1 cellular context compared by ENCODE assay signal in the genomic region with DNA sequence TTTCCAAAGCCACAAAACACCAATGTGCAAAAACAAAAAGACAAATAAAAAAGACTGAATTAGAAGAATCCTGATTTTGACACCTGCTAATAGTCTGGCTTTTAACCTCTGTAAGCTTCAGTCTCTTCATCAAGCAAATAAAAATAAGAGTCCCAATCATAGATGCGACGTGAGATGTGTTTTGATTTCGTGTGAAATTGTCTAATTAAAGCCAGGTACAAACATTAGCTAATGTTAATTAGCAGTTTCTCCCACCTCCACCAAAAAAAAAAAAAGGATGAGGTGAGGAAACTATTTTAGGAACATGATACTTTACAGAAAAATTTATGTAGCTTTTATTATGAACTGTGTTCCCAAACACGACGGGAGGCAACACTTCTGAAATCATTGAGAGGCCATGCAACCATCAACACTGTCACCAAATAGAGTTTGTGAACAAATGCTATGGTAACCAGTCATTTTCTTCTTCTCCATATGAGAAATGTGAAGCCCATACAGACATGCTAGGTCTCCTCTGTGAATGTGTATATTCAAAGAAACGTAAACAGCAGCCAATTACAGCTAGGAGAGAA.
TF ChIP-seq lines count a peak whose summit lies in the region.

No MANE protein-coding gene starts in this region.

TF ChIP-seq in SK-N-SH treated with all-trans-retinoic acid at 6 μM for 48 hours, 23 proteins besides CTCF, POLR2A, EP300 and RAD21 (continued from another document):
- TF ChIP-seq ZNF8 (CRISPR knock-in tag; IDR thresholded peaks at IDR 0.05): no peak
- TF ChIP-seq TOX (CRISPR knock-in tag; IDR thresholded peaks at IDR 0.05; ENCODE audit: borderline replicate concordance): no peak
- TF ChIP-seq SNAI2 (CRISPR knock-in tag; IDR thresholded peaks at IDR 0.05): no peak
- TF ChIP-seq, protein P1, sequence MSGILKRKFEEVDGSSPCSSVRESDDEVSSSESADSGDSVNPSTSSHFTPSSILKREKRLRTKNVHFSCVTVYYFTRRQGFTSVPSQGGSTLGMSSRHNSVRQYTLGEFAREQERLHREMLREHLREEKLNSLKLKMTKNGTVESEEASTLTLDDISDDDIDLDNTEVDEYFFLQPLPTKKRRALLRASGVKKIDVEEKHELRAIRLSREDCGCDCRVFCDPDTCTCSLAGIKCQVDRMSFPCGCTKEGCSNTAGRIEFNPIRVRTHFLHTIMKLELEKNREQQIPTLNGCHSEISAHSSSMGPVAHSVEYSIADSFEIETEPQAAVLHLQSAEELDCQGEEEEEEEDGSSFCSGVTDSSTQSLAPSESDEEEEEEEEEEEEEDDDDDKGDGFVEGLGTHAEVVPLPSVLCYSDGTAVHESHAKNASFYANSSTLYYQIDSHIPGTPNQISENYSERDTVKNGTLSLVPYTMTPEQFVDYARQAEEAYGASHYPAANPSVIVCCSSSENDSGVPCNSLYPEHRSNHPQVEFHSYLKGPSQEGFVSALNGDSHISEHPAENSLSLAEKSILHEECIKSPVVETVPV (CRISPR knock-in tag; IDR thresholded peaks at IDR 0.05): no peak
- TF ChIP-seq, protein P2, sequence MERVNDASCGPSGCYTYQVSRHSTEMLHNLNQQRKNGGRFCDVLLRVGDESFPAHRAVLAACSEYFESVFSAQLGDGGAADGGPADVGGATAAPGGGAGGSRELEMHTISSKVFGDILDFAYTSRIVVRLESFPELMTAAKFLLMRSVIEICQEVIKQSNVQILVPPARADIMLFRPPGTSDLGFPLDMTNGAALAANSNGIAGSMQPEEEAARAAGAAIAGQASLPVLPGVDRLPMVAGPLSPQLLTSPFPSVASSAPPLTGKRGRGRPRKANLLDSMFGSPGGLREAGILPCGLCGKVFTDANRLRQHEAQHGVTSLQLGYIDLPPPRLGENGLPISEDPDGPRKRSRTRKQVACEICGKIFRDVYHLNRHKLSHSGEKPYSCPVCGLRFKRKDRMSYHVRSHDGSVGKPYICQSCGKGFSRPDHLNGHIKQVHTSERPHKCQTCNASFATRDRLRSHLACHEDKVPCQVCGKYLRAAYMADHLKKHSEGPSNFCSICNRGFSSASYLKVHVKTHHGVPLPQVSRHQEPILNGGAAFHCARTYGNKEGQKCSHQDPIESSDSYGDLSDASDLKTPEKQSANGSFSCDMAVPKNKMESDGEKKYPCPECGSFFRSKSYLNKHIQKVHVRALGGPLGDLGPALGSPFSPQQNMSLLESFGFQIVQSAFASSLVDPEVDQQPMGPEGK (CRISPR knock-in tag; IDR thresholded peaks at IDR 0.05; ENCODE audit: borderline replicate concordance): no peak
- TF ChIP-seq, protein P3, sequence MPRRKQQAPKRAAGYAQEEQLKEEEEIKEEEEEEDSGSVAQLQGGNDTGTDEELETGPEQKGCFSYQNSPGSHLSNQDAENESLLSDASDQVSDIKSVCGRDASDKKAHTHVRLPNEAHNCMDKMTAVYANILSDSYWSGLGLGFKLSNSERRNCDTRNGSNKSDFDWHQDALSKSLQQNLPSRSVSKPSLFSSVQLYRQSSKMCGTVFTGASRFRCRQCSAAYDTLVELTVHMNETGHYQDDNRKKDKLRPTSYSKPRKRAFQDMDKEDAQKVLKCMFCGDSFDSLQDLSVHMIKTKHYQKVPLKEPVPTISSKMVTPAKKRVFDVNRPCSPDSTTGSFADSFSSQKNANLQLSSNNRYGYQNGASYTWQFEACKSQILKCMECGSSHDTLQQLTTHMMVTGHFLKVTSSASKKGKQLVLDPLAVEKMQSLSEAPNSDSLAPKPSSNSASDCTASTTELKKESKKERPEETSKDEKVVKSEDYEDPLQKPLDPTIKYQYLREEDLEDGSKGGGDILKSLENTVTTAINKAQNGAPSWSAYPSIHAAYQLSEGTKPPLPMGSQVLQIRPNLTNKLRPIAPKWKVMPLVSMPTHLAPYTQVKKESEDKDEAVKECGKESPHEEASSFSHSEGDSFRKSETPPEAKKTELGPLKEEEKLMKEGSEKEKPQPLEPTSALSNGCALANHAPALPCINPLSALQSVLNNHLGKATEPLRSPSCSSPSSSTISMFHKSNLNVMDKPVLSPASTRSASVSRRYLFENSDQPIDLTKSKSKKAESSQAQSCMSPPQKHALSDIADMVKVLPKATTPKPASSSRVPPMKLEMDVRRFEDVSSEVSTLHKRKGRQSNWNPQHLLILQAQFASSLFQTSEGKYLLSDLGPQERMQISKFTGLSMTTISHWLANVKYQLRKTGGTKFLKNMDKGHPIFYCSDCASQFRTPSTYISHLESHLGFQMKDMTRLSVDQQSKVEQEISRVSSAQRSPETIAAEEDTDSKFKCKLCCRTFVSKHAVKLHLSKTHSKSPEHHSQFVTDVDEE (CRISPR knock-in tag; IDR thresholded peaks at IDR 0.05): no peak
